ENCODE assay signal across 8 cellular contexts in genomic region chr18:80034068-80034851, GRCh38. TPM values are rescaled to one million over a fixed set of nuclear protein-coding genes. Genes with fewer than 3 reads are reported as not detected.
A peak's percentile ranks its signal among the peaks of the same experiment; 100 is the strongest.
DNase-seq lines count a peak whose midpoint lies in the region; ATAC-seq and TF ChIP-seq lines count a peak whose summit lies in the region.

A gene with protein sequence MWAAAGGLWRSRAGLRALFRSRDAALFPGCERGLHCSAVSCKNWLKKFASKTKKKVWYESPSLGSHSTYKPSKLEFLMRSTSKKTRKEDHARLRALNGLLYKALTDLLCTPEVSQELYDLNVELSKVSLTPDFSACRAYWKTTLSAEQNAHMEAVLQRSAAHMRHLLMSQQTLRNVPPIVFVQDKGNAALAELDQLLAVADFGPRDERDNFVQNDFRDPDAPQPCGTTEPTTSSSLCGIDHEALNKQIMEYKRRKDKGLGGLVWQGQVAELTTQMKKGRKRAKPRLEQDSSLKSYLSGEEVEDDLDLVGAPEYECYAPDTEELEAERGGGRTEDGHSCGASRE (plus strand): TSS chr18:80034434. CDS start chr18:80034496, 62 bp downstream.

- H3K27ac Mint-ChIP-seq in Caco-2 (ENCODE audit: unreplicated experiment) (peak within 1 kb of the TSS; percentile 81), endodermal cell (peak within 1 kb of the TSS; percentile 96)
- H3K27ac Mint-ChIP-seq in activated CD8-positive, alpha-beta memory T cell treated with anti-CD3 and anti-CD28 coated beads, Interleukin-2, amount 10 ng/mL, durations not matched to agents 7 days and 5 days, result peak within 1 kb of the TSS; percentile 79

- DNase-seq in Caco-2, result peak; percentile 94 to 96
- DNase-seq in HUDEP-2 (lab: John Stamatoyannopoulos, UW; ENCODE audit: unreplicated experiment in 76 of 76), result peak; percentile 61 to 100 (median 99)
- DNase-seq in NOMO-1 treated with dmso at 0.1 percent for 144 hours (lab: John Stamatoyannopoulos, UW; ENCODE audit: unreplicated experiment), result peak; percentile 100
- peak; percentile 100 for DNase-seq in activated CD8-positive, alpha-beta memory T cell treated with anti-CD3 and anti-CD28 coated beads, Interleukin-2, amount 10 ng/mL, durations not matched to agents 7 days and 5 days
- DNase-seq in endodermal cell, result peak; percentile 100
- DNase-seq in stimulated activated CD8-positive, alpha-beta memory T cell treated with anti-CD3 and anti-CD28 coated beads, Interleukin-15, amount 100 ng/mL, for 4 hours (ENCODE audit: low read depth in 2 of 2), result peak; percentile 99 to 100

- ATAC-seq in GM21381 (IDR thresholded peaks at IDR 0.05; ENCODE audit: unreplicated experiment), result peak; percentile 72
- ATAC-seq in activated CD8-positive, alpha-beta memory T cell treated with anti-CD3 and anti-CD28 coated beads, Interleukin-2, amount 10 ng/mL, durations not matched to agents 7 days and 5 days, result peak; percentile 84

- H3K36me3 Mint-ChIP-seq in Caco-2 (ENCODE audit: insufficient read depth, unreplicated experiment) (peaks cover 7% of the 10 kb centered on the region), endodermal cell (ENCODE audit: low read depth) (peaks cover 14% of the 10 kb centered on the region)
- H3K36me3 Mint-ChIP-seq in activated CD8-positive, alpha-beta memory T cell treated with anti-CD3 and anti-CD28 coated beads, Interleukin-2, amount 10 ng/mL, durations not matched to agents 7 days and 5 days, result peaks cover 10% of the 10 kb centered on the region

- no peaks in the 10 kb centered on the region for H3K4me1 ChIP-seq in Caco-2
- H3K4me1 ChIP-seq in endodermal cell (ENCODE audit: control insufficient read depth, insufficient read depth, low read length), result peaks cover 4% of the 10 kb centered on the region
- H3K4me1 ChIP-seq in mesodermal cell (ENCODE audit: control insufficient read depth, insufficient read depth, low read length, poor library complexity, severe bottlenecking), result peaks cover 4% of the 10 kb centered on the region

- CTCF ChIA-PET in Caco-2 (lab: Charles Lee), result interaction anchor here (0.6 to 1.0 kb wide), 3 partner anchors 49 to 100 kb away, joined by 3 to 4 read pairs (median 3); no protein-coding TSS in a partner anchor
- CTCF ChIA-PET in activated CD8-positive, alpha-beta memory T cell treated with anti-CD3 and anti-CD28 coated beads, Interleukin-2, amount 10 ng/mL, durations not matched to agents 7 days and 5 days (lab: Charles Lee), result interaction anchor here (0.8 to 1.6 kb wide), 5 partner anchors 51 to 213 kb away, joined by 3 to 5 read pairs (median 4); partner anchors contain the start of gene PARD6G

- no TSS peak for BruUV-seq in Caco-2 (replicated peaks; lab: Mats Ljungman, UMichigan)

- no peaks in the 10 kb centered on the region for H3K9me3 ChIP-seq in Caco-2
- no peaks in the 10 kb centered on the region for H3K9me3 ChIP-seq in endodermal cell (ENCODE audit: control insufficient read depth, low read length)
- H3K9me3 ChIP-seq in mesodermal cell (ENCODE audit: control insufficient read depth, low read length), result no peaks in the 10 kb centered on the region

- TF ChIP-seq CTCF in Caco-2 (IDR thresholded peaks at IDR 0.05; ENCODE audit: insufficient read depth in 1 of 2, low read depth in 1 of 2, low read length in 1 of 2, severe bottlenecking in 1 of 2, unreplicated experiment in 1 of 2) (peak; percentile 24 to 41), endodermal cell (conservative IDR thresholded peaks at IDR 0.05) (peak; percentile 69)

- 0% methylated on average over 37 to 99 of the region's 99 CpGs for WGBS in endodermal cell (ENCODE audit: insufficient coverage in 1 of 2, insufficient read length in 1 of 2), 2 experiments
- WGBS in mesodermal cell (ENCODE audit: insufficient coverage in 2 of 2), 2 experiments, result 0% methylated on average over 44 to 71 of the region's 99 CpGs

- H3K9ac ChIP-seq in endodermal cell (ENCODE audit: extremely low read depth, low read length, poor library complexity, severe bottlenecking), result peak within 1 kb of the TSS; percentile 75

- no peaks in the 10 kb centered on the region for H3K27me3 Mint-ChIP-seq in Caco-2 (ENCODE audit: insufficient read depth, unreplicated experiment)
- no peaks in the 10 kb centered on the region for H3K27me3 Mint-ChIP-seq in activated CD8-positive, alpha-beta memory T cell treated with anti-CD3 and anti-CD28 coated beads, Interleukin-2, amount 10 ng/mL, durations not matched to agents 7 days and 5 days
- peaks cover 24% of the 10 kb centered on the region for H3K27me3 Mint-ChIP-seq in endodermal cell (ENCODE audit: insufficient read depth)

- no peaks in the 10 kb centered on the region for H3K27me3 ChIP-seq in Caco-2 (replicated peaks; ENCODE audit: control insufficient read depth, insufficient read depth, low read length)
- H3K27me3 ChIP-seq in endodermal cell (ENCODE audit: control insufficient read depth, insufficient read depth, low read length, poor library complexity, severe bottlenecking), result no peaks in the 10 kb centered on the region

- H3K4me1 Mint-ChIP-seq in Caco-2 (ENCODE audit: low read depth, unreplicated experiment), result peaks cover 12% of the 10 kb centered on the region
- H3K4me1 Mint-ChIP-seq in activated CD8-positive, alpha-beta memory T cell treated with anti-CD3 and anti-CD28 coated beads, Interleukin-2, amount 10 ng/mL, durations not matched to agents 7 days and 5 days, result peaks cover 27% of the 10 kb centered on the region
- H3K4me1 Mint-ChIP-seq in endodermal cell, result peaks cover 14% of the 10 kb centered on the region

- peak within 1 kb of the TSS; percentile 68 for H3K4me3 ChIP-seq in Caco-2 (ENCODE audit: low read depth, low read length)
- peak within 1 kb of the TSS; percentile 93 for H3K4me3 ChIP-seq in endodermal cell (ENCODE audit: low read length)
- peak within 1 kb of the TSS; percentile 72 for H3K4me3 ChIP-seq in mesodermal cell (ENCODE audit: extremely low read depth, insufficient read depth, low read length, poor library complexity, severe bottlenecking)

- peak within 1 kb of the TSS; percentile 88 for H3K27ac ChIP-seq in endodermal cell (ENCODE audit: low read depth, low read length)
- H3K27ac ChIP-seq in mesodermal cell (ENCODE audit: low read depth, low read length, severe bottlenecking), result peak within 1 kb of the TSS; percentile 94

- POLR2A ChIA-PET in Caco-2 (lab: Charles Lee), result interaction anchor here (0.5 to 1.2 kb wide), 8 partner anchors 10 to 250 kb away, joined by 3 to 10 read pairs (median 6); partner anchors contain the start of gene ADNP2

- peak within 1 kb of the TSS; percentile 91 for H3K4me3 Mint-ChIP-seq in Caco-2 (ENCODE audit: unreplicated experiment)
- H3K4me3 Mint-ChIP-seq in activated CD8-positive, alpha-beta memory T cell treated with anti-CD3 and anti-CD28 coated beads, Interleukin-2, amount 10 ng/mL, durations not matched to agents 7 days and 5 days, result peak within 1 kb of the TSS; percentile 86
- peak within 1 kb of the TSS; percentile 80 for H3K4me3 Mint-ChIP-seq in endodermal cell

- H3K36me3 ChIP-seq in Caco-2 (ENCODE audit: control insufficient read depth, insufficient read depth, low read length) (no peaks in the 10 kb centered on the region), endodermal cell (ENCODE audit: control insufficient read depth, insufficient read depth, low read length) (peaks cover 15% of the 10 kb centered on the region), mesodermal cell (ENCODE audit: control insufficient read depth, insufficient read depth, low read length) (peaks cover 24% of the 10 kb centered on the region)

- H3K9me3 Mint-ChIP-seq in Caco-2 (ENCODE audit: unreplicated experiment) (no peaks in the 10 kb centered on the region), endodermal cell (no peaks in the 10 kb centered on the region)
- H3K9me3 Mint-ChIP-seq in activated CD8-positive, alpha-beta memory T cell treated with anti-CD3 and anti-CD28 coated beads, Interleukin-2, amount 10 ng/mL, durations not matched to agents 7 days and 5 days (ENCODE audit: low read depth), result peaks cover 4% of the 10 kb centered on the region

- intact Hi-C loops in Caco-2 (cut with micrococcal nuclease; ENCODE audit: unreplicated experiment), result loop anchor here (5.0 to 10.0 kb wide), 3 partner anchors 73 to 357 kb away; partner anchors contain the start of genes ADNP2 and CTDP1

RNA-seq across cellular contexts. Expression of the gene that starts here (rescaled TPM):
- 19.2 and 19.3 TPM in 2 replicates for total RNA-seq in Caco-2 (2022)
- 10 to 100 TPM; 24.2 to 28.6 TPM for total RNA-seq in activated CD8-positive, alpha-beta memory T cell treated with anti-CD3 and anti-CD28 coated beads, Interleukin-2, amount 10 ng/mL, durations not matched to agents 7 days and 5 days
- total RNA-seq in endodermal cell, result 10 to 100 TPM; 16.6 to 27.6 TPM
- polyA plus RNA-seq in endodermal cell (2013, experiment 1 of 2), result 26.5 TPM
- 24.5 TPM for polyA plus RNA-seq in endodermal cell (2013, experiment 2 of 2)
- polyA plus RNA-seq in mesodermal cell (2013, experiment 1 of 2), result 37.5 TPM
- 42.8 TPM for polyA plus RNA-seq in mesodermal cell (2013, experiment 2 of 2)

Comparison
In these comparisons a context has a peak if more than half of its experiments do, and no peak if none do; other contexts are left out.
1. Peak in every context shown above with its lines: DNase-seq, ATAC-seq, H3K4me3 ChIP-seq and H3K27ac ChIP-seq.